ENCODE assay signal across 9 cellular contexts in genomic region chr5:95086932-95087818, GRCh38.
DNase-seq lines count a peak whose midpoint lies in the region; ATAC-seq and TF ChIP-seq lines count a peak whose summit lies in the region.
"Had no signal": no experiment of that assay in that cellular context is flagged by ENCODE, and none has a peak within 500 bp of the region (broad histone marks: within the 10 kb centered on the region; RNA-seq: fewer than 3 reads in every experiment).

No MANE protein-coding gene starts in this region.

- no peaks in the 10 kb centered on the region for H3K9me3 ChIP-seq in neutrophil
- no peaks in the 10 kb centered on the region for H3K9me3 ChIP-seq in GM23248 (ENCODE audit: low read depth)
- H3K9me3 ChIP-seq in esophagus squamous epithelium, result no peaks in the 10 kb centered on the region

- intact Hi-C loops in esophagus squamous epithelium (cut with DNase I), result no loop called here

- in situ Hi-C loops in GM23248 (cut with MboI), result no loop called here

- H3K4me3 ChIP-seq in neutrophil (ENCODE audit: low read depth in 1 of 2, low read length in 1 of 2), result no peak overlapping the region
- H3K4me3 ChIP-seq in GM23248, result no peak overlapping the region
- H3K4me3 ChIP-seq in esophagus squamous epithelium, result no peak overlapping the region

- 0 out of 2 replicates have a peak, but pooled peaks cover 3% of the 10 kb centered on the region for H3K9me2 ChIP-seq in GM23248 (ENCODE audit: insufficient read depth)

- WGBS in GM23248 (ENCODE audit: low coverage in 1 of 2, low lambda C conversion rate in 2 of 2, missing lambda C conversion rate in 2 of 2), 2 experiments, result 56 to 66% methylated on average over 6 of the region's 6 CpGs
- 57 to 64% methylated on average over 6 of the region's 6 CpGs for WGBS in esophagus squamous epithelium, 2 donors

- TF ChIP-seq CTCF in neutrophil (IDR thresholded peaks at IDR 0.05) (no peak), esophagus squamous epithelium (IDR thresholded peaks at IDR 0.05) (no peak), foreskin keratinocyte (conservative IDR thresholded peaks at IDR 0.05) (no peak)

- H3K4me2 ChIP-seq in GM23248 (ENCODE audit: unreplicated experiment), result no peak overlapping the region

- no peak overlapping the region for H3K9ac ChIP-seq in GM23248

- ATAC-seq in GM19328 (IDR thresholded peaks at IDR 0.05; ENCODE audit: unreplicated experiment) (peak; percentile 36), HG02759 (IDR thresholded peaks at IDR 0.05; ENCODE audit: unreplicated experiment) (peak; percentile 43), HG03575 (IDR thresholded peaks at IDR 0.05; ENCODE audit: extremely low read depth, insufficient number of reproducible peaks, low FRiP score, unreplicated experiment) (peak; percentile 32), foreskin keratinocyte (no peak)

- H3K27ac ChIP-seq in neutrophil (peak overlapping the region; percentile 1), GM23248 (no peak overlapping the region), esophagus squamous epithelium (peak overlapping the region in 2 of 4 donors; percentile 6 to 16), foreskin keratinocyte (no peak overlapping the region)

- DNase-seq in GM23248 (no peak), esophagus squamous epithelium (lab: John Stamatoyannopoulos, UW) (no peak), cerebellum (ENCODE audit: low spot score) (no peak), foreskin keratinocyte (no peak)
- DNase-seq: IMR-90 had no signal

- H4K20me1 ChIP-seq in GM23248 (ENCODE audit: insufficient read depth), result no peaks in the 10 kb centered on the region

- no peak overlapping the region for H2AFZ ChIP-seq in GM23248

- H3K27me3 ChIP-seq in neutrophil, result no peaks in the 10 kb centered on the region
- H3K27me3 ChIP-seq in GM23248 (replicated peaks; ENCODE audit: insufficient read depth), result no peaks in the 10 kb centered on the region
- H3K27me3 ChIP-seq in esophagus squamous epithelium, result no peaks in the 10 kb centered on the region
- no peaks in the 10 kb centered on the region for H3K27me3 ChIP-seq in foreskin keratinocyte

- TF ChIP-seq POLR2A in esophagus squamous epithelium (IDR thresholded peaks at IDR 0.05), result no peak

- H3F3A ChIP-seq in GM23248 (ENCODE audit: insufficient read depth), result no peaks in the 10 kb centered on the region

- no peaks in the 10 kb centered on the region for H3K79me2 ChIP-seq in GM23248 (ENCODE audit: insufficient read depth)

- H3K36me3 ChIP-seq in neutrophil (no peaks in the 10 kb centered on the region), GM23248 (ENCODE audit: low read depth) (no peaks in the 10 kb centered on the region), esophagus squamous epithelium (no peaks in the 10 kb centered on the region)

- H3K4me1 ChIP-seq in neutrophil (ENCODE audit: control insufficient read depth in 1 of 2, insufficient read depth in 1 of 2, low read depth in 1 of 2, low read length in 1 of 2) (peaks cover 12 to 18% of the 10 kb centered on the region in 2 experiments), GM23248 (ENCODE audit: insufficient read depth) (0 out of 2 replicates have a peak, but pooled peaks cover under 1% of the 10 kb centered on the region), esophagus squamous epithelium (no peaks in the 10 kb centered on the region), foreskin keratinocyte (peaks cover 3% of the 10 kb centered on the region)
